Comparison of ENCODE assay signal across 30 cellular contexts in the genomic region with DNA sequence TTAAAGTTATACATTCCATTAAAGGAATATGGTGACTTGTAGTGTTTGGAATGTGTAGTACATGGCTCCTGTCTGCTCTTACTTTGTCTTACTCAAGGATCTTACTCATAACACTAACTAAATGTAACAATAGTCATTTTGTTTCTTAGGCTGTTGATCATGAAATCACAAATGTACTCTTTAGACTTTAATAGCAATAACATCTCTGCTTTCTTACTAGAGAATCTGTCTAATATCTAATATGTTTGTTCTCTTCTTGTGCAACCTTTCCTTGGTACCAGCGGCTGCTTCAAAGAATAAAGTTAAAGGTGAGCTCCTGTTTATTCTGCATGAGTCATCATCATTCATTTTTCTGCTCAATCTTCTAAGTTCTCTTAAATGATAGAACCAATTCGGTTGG.
DNase-seq lines count a peak whose midpoint lies in the region; ATAC-seq, FAIRE-seq and TF ChIP-seq lines count a peak whose summit lies in the region.
"Had no signal": no experiment of that assay in that cellular context is flagged by ENCODE, and none has a peak within 500 bp of the region (broad histone marks: within the 10 kb centered on the region; RNA-seq: fewer than 3 reads in every experiment).

No MANE protein-coding gene starts in this region.

- intact Hi-C loops in left colon (cut with DNase I, micrococcal nuclease), result no loop called here

- peak; percentile 13 for DNase-seq in HS-5 (ENCODE audit: low read depth)
- peak; percentile 5 for DNase-seq in RKO (ENCODE audit: low spot score)
- DNase-seq in epithelial cell of esophagus (ENCODE audit: low read depth), result peak; percentile 65
- DNase-seq in urothelium cell line (ENCODE audit: low spot score), result peak; percentile 16
- no peak for DNase-seq in NCI-H774 (lab: John Stamatoyannopoulos, UW)
- no peak for DNase-seq in left colon
- no peak for DNase-seq in Ammon's horn (ENCODE audit: low spot score)
- DNase-seq: activated CD4-positive, alpha-beta memory T cell treated with anti-CD3 and anti-CD28 coated beads for 36 hours; activated CD4-positive, alpha-beta T cell treated with anti-CD3 and anti-CD28 coated beads for 1 hour; activated naive CD4-positive, alpha-beta T cell treated with anti-CD3 and anti-CD28 coated beads, Interleukin-2, amount 10 ng/mL, durations not matched to agents 7 days and 5 days; adrenal gland; DND-41; GF-D8; GM23248; islet precursor cell; KBM-7; MG63; NCI-H1105; NCI-H187 treated with DMSO at 0.1 percent for 48 hours; NCI-H524; OCI-M1; posterior cingulate gyrus; SHP77; stimulated activated CD4-positive, alpha-beta T cell treated with anti-CD3 and anti-CD28 coated beads, Interleukin-12 subunit alpha, Interleukin-12 subunit beta, amount 100 ng/mL, for 4 hours; stimulated activated CD4-positive, alpha-beta T cell treated with anti-CD3 and anti-CD28 coated beads, Interleukin-4, amount 100 ng/mL, for 1 hour; thyroid gland had no signal

- no peak for FAIRE-seq in urothelium cell line (lab: Jason Lieb, UNC)
- FAIRE-seq: colon, endothelial cell of umbilical vein had no signal

- H3K4me3 ChIP-seq in epithelial cell of esophagus (ENCODE audit: low read length), result no peak overlapping the region
- H3K4me3 ChIP-seq: adrenal gland, GM23248, MG63, thyroid gland had no signal

- no peak for ATAC-seq in left colon
- ATAC-seq: activated T-helper 17 cell treated with anti-CD3 and anti-CD28 coated beads, Interleukin-2, amount 50 U/mL, for 72 hours; sciatic nerve had no signal

- TF ChIP-seq CTCF in epithelial cell of esophagus (IDR thresholded peaks at IDR 0.05; ENCODE audit: insufficient read depth, low read depth, low read length, missing control alignments), result no peak

Comparison
In these comparisons a context has a peak if more than half of its experiments do, and no peak if none do; other contexts are left out.
1. DNase-seq: peak in HS-5 (single experiment), RKO (single experiment), epithelial cell of esophagus (single experiment) and urothelium cell line (single experiment); none in NCI-H774 (single experiment), left colon (0 of 2) and Ammon's horn (single experiment).